In genomic region chr5:58294598-58295298, GRCh38 we compare ENCODE assay signal across 9 cellular contexts.
DNase-seq lines count a peak whose midpoint lies in the region; ATAC-seq and TF ChIP-seq lines count a peak whose summit lies in the region.
"Had no signal": no experiment of that assay in that cellular context is flagged by ENCODE, and none has a peak within 500 bp of the region (broad histone marks: within the 10 kb centered on the region; RNA-seq: fewer than 3 reads in every experiment).

No MANE protein-coding gene starts in this region.

- H3K36me3 Mint-ChIP-seq in HFFc6 (ENCODE audit: low read depth) (no peaks in the 10 kb centered on the region), progenitor cell of endocrine pancreas (ENCODE audit: insufficient read depth) (no peaks in the 10 kb centered on the region)

- H3K4me1 Mint-ChIP-seq in HFFc6 (ENCODE audit: low read depth): peaks cover 12% of the 10 kb centered on the region
- no peaks in the 10 kb centered on the region for H3K4me1 Mint-ChIP-seq in progenitor cell of endocrine pancreas (ENCODE audit: low read depth)

- TF ChIP-seq CTCF in HFFc6 (IDR thresholded peaks at IDR 0.05) (no peak), progenitor cell of endocrine pancreas (IDR thresholded peaks at IDR 0.05; ENCODE audit: unreplicated experiment) (no peak)

- DNase-seq in HFFc6: peak; percentile 49
- peak; percentile 16 for DNase-seq in RKO (ENCODE audit: low spot score)
- peak; percentile 6 for DNase-seq in myocyte (ENCODE audit: low read depth)
- DNase-seq in NCI-H2196 (lab: John Stamatoyannopoulos, UW; ENCODE audit: unreplicated experiment): no peak
- DNase-seq in progenitor cell of endocrine pancreas (ENCODE audit: low spot score, unreplicated experiment): no peak
- DNase-seq: activated CD4-positive, CD25-positive, alpha-beta regulatory T cell treated with anti-CD3 and anti-CD28 coated beads, Interleukin-2, amount 50 U/mL, for 72 hours had no signal

- H3K27me3 Mint-ChIP-seq in HFFc6 (ENCODE audit: insufficient read depth): peaks cover 2% of the 10 kb centered on the region; the same call in 1 of the 2 replicates
- no peaks in the 10 kb centered on the region for H3K27me3 Mint-ChIP-seq in progenitor cell of endocrine pancreas

- H3K4me3 Mint-ChIP-seq in HFFc6 (no peak overlapping the region), progenitor cell of endocrine pancreas (ENCODE audit: low read depth) (no peak overlapping the region)

- peaks cover 2% of the 10 kb centered on the region; the same call in 1 of the 2 replicates for H3K9me3 Mint-ChIP-seq in HFFc6
- H3K9me3 Mint-ChIP-seq in progenitor cell of endocrine pancreas (ENCODE audit: low read depth): peaks cover 3% of the 10 kb centered on the region

- ATAC-seq in GM18511 (IDR thresholded peaks at IDR 0.05; ENCODE audit: unreplicated experiment): peak; percentile 68
- no peak for ATAC-seq in HG02840 (IDR thresholded peaks at IDR 0.05; ENCODE audit: low FRiP score, unreplicated experiment)
- ATAC-seq in HG03280 (IDR thresholded peaks at IDR 0.05; ENCODE audit: unreplicated experiment): no peak

- H3K27ac Mint-ChIP-seq in HFFc6: peak overlapping the region; percentile 27; the same call in 1 of the 2 replicates
- H3K27ac Mint-ChIP-seq in progenitor cell of endocrine pancreas: no peak overlapping the region

Comparison
In these comparisons a context has a peak if more than half of its experiments do, and no peak if none do; other contexts are left out.
1. DNase-seq: peak in HFFc6 (single experiment), RKO (single experiment) and myocyte (single experiment); none in NCI-H2196 (single experiment) and progenitor cell of endocrine pancreas (single experiment).